In the genomic region with DNA sequence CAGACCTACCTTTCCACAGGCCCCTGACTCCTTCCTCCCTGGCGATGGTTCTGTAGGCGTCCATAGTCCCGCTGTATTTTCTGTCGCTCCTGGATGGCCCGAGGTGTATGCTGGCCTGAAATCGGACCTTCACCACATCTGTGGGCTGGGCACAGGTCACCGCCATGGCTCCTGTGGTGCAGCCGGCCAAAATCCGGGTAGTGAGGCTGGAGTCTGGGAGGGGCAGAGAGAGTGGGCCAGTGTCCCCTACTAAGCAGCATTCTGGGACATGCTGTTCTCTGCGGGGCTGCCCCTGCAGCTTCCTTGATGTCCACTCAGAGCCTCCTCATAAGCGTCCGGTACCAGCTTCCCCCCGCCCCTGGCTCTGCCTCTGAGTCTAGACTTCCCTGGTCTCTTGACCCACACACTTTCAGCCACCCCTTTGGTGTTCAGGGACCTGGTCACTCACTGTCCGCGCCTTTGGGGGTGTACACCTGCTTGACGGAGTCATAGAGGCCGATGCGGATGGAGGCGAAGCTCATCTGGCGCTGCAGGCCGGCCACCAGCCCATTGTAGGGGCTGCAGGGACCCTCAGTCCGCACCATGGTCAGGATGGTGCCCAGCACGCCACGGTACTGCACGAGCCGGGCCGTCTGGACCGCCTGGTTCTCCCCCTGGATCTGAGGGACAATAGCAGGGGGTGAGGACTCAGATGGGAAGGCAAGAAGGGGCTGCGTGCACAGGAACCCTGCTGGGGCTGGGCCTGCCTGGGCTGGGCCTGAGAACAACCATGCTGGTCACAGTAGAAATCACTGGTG, we compare ENCODE assay signal across 21 cellular contexts. TPM values are rescaled to one million over a fixed set of nuclear protein-coding genes. Genes with fewer than 3 reads are reported as not detected.
DNase-seq lines count a peak whose midpoint lies in the region; ATAC-seq and TF ChIP-seq lines count a peak whose summit lies in the region.
"Had no signal": no experiment of that assay in that cellular context is flagged by ENCODE, and none has a peak within 500 bp of the region (broad histone marks: within the 10 kb centered on the region; RNA-seq: fewer than 3 reads in every experiment).

No MANE protein-coding gene starts in this region.

- CTCF ChIA-PET in activated CD8-positive, alpha-beta T cell treated with anti-CD3 and anti-CD28 coated beads, Interleukin-2, amount 10 ng/mL, durations not matched to agents 7 days and 5 days (lab: Charles Lee): interaction anchor here (1.0 to 1.9 kb wide), 5 partner anchors 8 to 32 kb away, joined by 3 to 10 read pairs (median 5); no protein-coding TSS in a partner anchor

- no peaks in the 10 kb centered on the region for H3K9me3 ChIP-seq in colonic mucosa
- H3K9me3 ChIP-seq: esophagus squamous epithelium, HAP-1, SJSA1, stomach, uterus had no signal

- POLR2A ChIA-PET in activated CD8-positive, alpha-beta T cell treated with anti-CD3 and anti-CD28 coated beads, Interleukin-2, amount 10 ng/mL, durations not matched to agents 7 days and 5 days (lab: Charles Lee): interaction anchor here (0.9 to 4.8 kb wide), 4 partner anchors 9 to 24 kb away, joined by 3 to 66 read pairs (median 22); a partner anchor contains a TSS

- intact Hi-C loops in colonic mucosa (cut with DNase I): no loop called here

- H3K27me3 Mint-ChIP-seq in activated T-cell treated with anti-CD3 and anti-CD28 coated beads, Interleukin-2, amount 50 U/mL, for 24 hours: no peaks in the 10 kb centered on the region
- H3K27me3 Mint-ChIP-seq in activated CD8-positive, alpha-beta T cell treated with anti-CD3 and anti-CD28 coated beads, Interleukin-2, amount 10 ng/mL, durations not matched to agents 7 days and 5 days (ENCODE audit: low read depth): no peaks in the 10 kb centered on the region

- peaks cover 71% of the 10 kb centered on the region for H3K4me1 Mint-ChIP-seq in activated T-cell treated with anti-CD3 and anti-CD28 coated beads, Interleukin-2, amount 50 U/mL, for 24 hours (ENCODE audit: low read depth)
- H3K4me1 Mint-ChIP-seq in activated CD8-positive, alpha-beta T cell treated with anti-CD3 and anti-CD28 coated beads, Interleukin-2, amount 10 ng/mL, durations not matched to agents 7 days and 5 days (ENCODE audit: low read depth): peaks cover 72% of the 10 kb centered on the region

- H3K4me3 ChIP-seq in colonic mucosa: no peak overlapping the region
- H3K4me3 ChIP-seq: esophagus squamous epithelium, HAP-1, SJSA1, stomach, uterus had no signal

- no peaks in the 10 kb centered on the region for H3K9me3 Mint-ChIP-seq in activated T-cell treated with anti-CD3 and anti-CD28 coated beads, Interleukin-2, amount 50 U/mL, for 24 hours
- H3K9me3 Mint-ChIP-seq in activated CD8-positive, alpha-beta T cell treated with anti-CD3 and anti-CD28 coated beads, Interleukin-2, amount 10 ng/mL, durations not matched to agents 7 days and 5 days (ENCODE audit: insufficient read depth): no peaks in the 10 kb centered on the region
- H3K9me3 Mint-ChIP-seq: nephron progenitor cell had no signal

- H3K9ac ChIP-seq in colonic mucosa (ENCODE audit: low read depth in 2 of 2, low read length in 2 of 2): no peak overlapping the region

- peak overlapping the region; percentile 91 for H3K27ac Mint-ChIP-seq in activated T-cell treated with anti-CD3 and anti-CD28 coated beads, Interleukin-2, amount 50 U/mL, for 24 hours
- H3K27ac Mint-ChIP-seq in activated CD8-positive, alpha-beta T cell treated with anti-CD3 and anti-CD28 coated beads, Interleukin-2, amount 10 ng/mL, durations not matched to agents 7 days and 5 days: peak overlapping the region; percentile 87

- no peak for TF ChIP-seq CTCF in colonic mucosa (IDR thresholded peaks at IDR 0.05)

- no peak overlapping the region for H3K27ac ChIP-seq in colonic mucosa
- H3K27ac ChIP-seq: esophagus squamous epithelium, SJSA1, stomach, uterus had no signal

- no peak for DNase-seq in activated T-cell treated with anti-CD3 and anti-CD28 coated beads, Interleukin-2, amount 50 U/mL, for 24 hours
- DNase-seq in activated T-cell treated with anti-CD3 and anti-CD28 coated beads for 4 hours (no peak), islet precursor cell (peak; percentile 45), colonic mucosa (no peak), NOMO-1 treated with DMSO at 0.1 percent for 48 hours (lab: John Stamatoyannopoulos, UW; ENCODE audit: unreplicated experiment) (no peak), NCI-H1092 (lab: John Stamatoyannopoulos, UW) (no peak)
- no peak for DNase-seq in activated CD8-positive, alpha-beta T cell treated with anti-CD3 and anti-CD28 coated beads, Interleukin-2, amount 10 ng/mL, durations not matched to agents 7 days and 5 days
- DNase-seq in stimulated activated CD8-positive, alpha-beta memory T cell treated with anti-CD3 and anti-CD28 coated beads, Interleukin-4, amount 100 ng/mL, for 48 hours: peak; percentile 26
- DNase-seq: ACHN, DMS79 treated with DMSO at 0.1 percent for 48 hours, esophagus squamous epithelium, glutamatergic neuron, Kasumi-1, NCI-H1417, nephron progenitor cell, PC-3, uterus had no signal

- no peaks in the 10 kb centered on the region for H3K36me3 ChIP-seq in colonic mucosa
- H3K36me3 ChIP-seq: HAP-1, SJSA1, uterus had no signal

- ATAC-seq in activated CD8-positive, alpha-beta T cell treated with anti-CD3 and anti-CD28 coated beads, Interleukin-2, amount 10 ng/mL, durations not matched to agents 7 days and 5 days: no peak
- ATAC-seq: PC-3 had no signal

- H3K4me1 ChIP-seq in colonic mucosa: no peaks in the 10 kb centered on the region
- H3K4me1 ChIP-seq: HAP-1, SJSA1, uterus had no signal

- H3K27me3 ChIP-seq in colonic mucosa: no peaks in the 10 kb centered on the region
- H3K27me3 ChIP-seq: esophagus squamous epithelium, SJSA1, stomach, uterus had no signal

- H3K36me3 Mint-ChIP-seq in activated T-cell treated with anti-CD3 and anti-CD28 coated beads, Interleukin-2, amount 50 U/mL, for 24 hours (ENCODE audit: low read depth): peaks cover 29% of the 10 kb centered on the region
- peaks cover 26% of the 10 kb centered on the region for H3K36me3 Mint-ChIP-seq in activated CD8-positive, alpha-beta T cell treated with anti-CD3 and anti-CD28 coated beads, Interleukin-2, amount 10 ng/mL, durations not matched to agents 7 days and 5 days (ENCODE audit: low read depth)

- H3K4me3 Mint-ChIP-seq in activated T-cell treated with anti-CD3 and anti-CD28 coated beads, Interleukin-2, amount 50 U/mL, for 24 hours: no peak overlapping the region
- H3K4me3 Mint-ChIP-seq in activated CD8-positive, alpha-beta T cell treated with anti-CD3 and anti-CD28 coated beads, Interleukin-2, amount 10 ng/mL, durations not matched to agents 7 days and 5 days: peak overlapping the region; percentile 28
- H3K4me3 Mint-ChIP-seq: nephron progenitor cell had no signal

RNA-seq across cellular contexts. Expression of a gene that starts 3.0 kb away (rescaled TPM):
- 1 to 10 TPM; 2.9 TPM for total RNA-seq in activated CD8-positive, alpha-beta T cell treated with anti-CD3 and anti-CD28 coated beads, Interleukin-2, amount 10 ng/mL, durations not matched to agents 7 days and 5 days
- total RNA-seq in colonic mucosa: 1 to 10 TPM in 1 of 2 donors, under 1 TPM in 1; 0.66 to 1.5 TPM

RNA-seq across cellular contexts. Expression of a gene that starts 23.3 kb away (rescaled TPM):
- 100 to 1,000 TPM; 205 to 218 TPM for total RNA-seq in activated CD8-positive, alpha-beta T cell treated with anti-CD3 and anti-CD28 coated beads, Interleukin-2, amount 10 ng/mL, durations not matched to agents 7 days and 5 days
- total RNA-seq in colonic mucosa: 10 to 100 TPM; 43.0 to 64.0 TPM

RNA-seq across cellular contexts. Expression of a gene that starts 55.1 kb away (rescaled TPM):
- not detected for total RNA-seq in activated CD8-positive, alpha-beta T cell treated with anti-CD3 and anti-CD28 coated beads, Interleukin-2, amount 10 ng/mL, durations not matched to agents 7 days and 5 days
- not detected for total RNA-seq in colonic mucosa
- total RNA-seq: esophagus squamous epithelium, lung microvascular endothelial cell, SJSA1, stomach had no signal

Comparison
In these comparisons a context has a peak if more than half of its experiments do, and no peak if none do; other contexts are left out.
1. DNase-seq: peak in islet precursor cell (single experiment) and stimulated activated CD8-positive, alpha-beta memory T cell treated with anti-CD3 and anti-CD28 coated beads, Interleukin-4, amount 100 ng/mL, for 48 hours (single experiment); none in activated T-cell treated with anti-CD3 and anti-CD28 coated beads, Interleukin-2, amount 50 U/mL, for 24 hours (single experiment), activated T-cell treated with anti-CD3 and anti-CD28 coated beads for 4 hours (single experiment), activated CD8-positive, alpha-beta T cell treated with anti-CD3 and anti-CD28 coated beads, Interleukin-2, amount 10 ng/mL, durations not matched to agents 7 days and 5 days (single experiment), colonic mucosa (single experiment), NOMO-1 treated with DMSO at 0.1 percent for 48 hours (single experiment) and NCI-H1092 (single experiment).